Comparison of ENCODE assay signal across 15 cellular contexts in the genomic region with DNA sequence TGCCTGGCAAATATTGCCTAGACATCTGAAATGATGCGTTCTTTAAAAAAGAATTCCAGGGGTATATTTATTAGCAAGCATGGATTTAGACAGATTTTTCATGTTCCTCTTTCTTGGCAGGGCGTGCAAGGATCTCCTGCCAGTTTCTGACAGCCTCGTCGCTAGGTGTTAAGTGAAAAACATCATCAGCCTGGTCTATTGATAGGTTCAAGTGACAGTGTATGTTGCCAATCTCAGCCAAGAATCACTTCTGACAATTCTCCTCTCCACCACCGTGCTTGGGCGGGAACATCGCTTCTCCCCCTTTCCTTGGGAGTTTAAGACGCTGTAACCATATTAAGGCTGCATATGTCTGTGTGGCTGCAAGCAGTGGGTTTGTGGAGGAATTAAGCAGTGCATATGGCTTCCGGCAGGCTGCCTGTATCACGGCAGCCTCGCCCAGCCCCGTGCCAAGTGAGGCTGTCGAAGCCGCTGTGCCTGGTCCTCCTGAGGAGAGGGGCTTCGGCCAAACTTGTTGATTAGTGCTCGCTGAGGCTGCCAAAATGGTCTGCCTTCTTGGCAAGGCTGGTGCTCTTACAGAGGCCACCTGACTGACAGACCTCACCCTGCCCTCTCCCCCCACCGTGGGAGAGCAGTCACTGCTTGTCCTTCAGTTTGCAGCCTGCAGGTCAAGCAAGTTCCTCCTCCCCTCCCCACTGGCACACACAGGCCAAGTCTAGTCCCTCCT.
DNase-seq lines count a peak whose midpoint lies in the region; ATAC-seq and TF ChIP-seq lines count a peak whose summit lies in the region.
"Had no signal": no experiment of that assay in that cellular context is flagged by ENCODE, and none has a peak within 500 bp of the region (broad histone marks: within the 10 kb centered on the region; RNA-seq: fewer than 3 reads in every experiment).

No MANE protein-coding gene starts in this region.

- TF ChIP-seq POLR2A in Peyer's patch (IDR thresholded peaks at IDR 0.05): no peak

- H3K9me3 Mint-ChIP-seq in WTC11: no peaks in the 10 kb centered on the region
- H3K9me3 Mint-ChIP-seq in stimulated activated effector memory CD8-positive, alpha-beta T cell treated with anti-CD3 and anti-CD28 coated beads, Interleukin-12 subunit alpha, Interleukin-12 subunit beta, amount 100 ng/mL, for 72 hours: no peaks in the 10 kb centered on the region

- H3K4me3 ChIP-seq in hepatocyte (no peak overlapping the region), Peyer's patch (no peak overlapping the region)
- H3K4me3 ChIP-seq: BLaER1 treated with 17β-estradiol and CSF1 and Interleukin-3, amounts not matched to agents 10 nM and 100 nM; PC-9 had no signal

- H3K4me2 ChIP-seq in hepatocyte: no peak overlapping the region
- H3K4me2 ChIP-seq: BLaER1 treated with 17β-estradiol and CSF1 and Interleukin-3, amounts not matched to agents 10 nM and 100 nM; PC-9 had no signal

- DNase-seq in NCI-H524 (lab: John Stamatoyannopoulos, UW): peak; percentile 37 to 63
- no peak for DNase-seq in NCI-H524 treated with DMSO at 0.1 percent for 48 hours (lab: John Stamatoyannopoulos, UW)
- peak; percentile 11 for DNase-seq in WTC11 (ENCODE audit: low spot score)
- DNase-seq in left cardiac atrium: no peak
- DNase-seq in stimulated activated effector memory CD8-positive, alpha-beta T cell treated with anti-CD3 and anti-CD28 coated beads, Interleukin-12 subunit alpha, Interleukin-12 subunit beta, amount 100 ng/mL, for 72 hours (ENCODE audit: low spot score in 2 of 2): no peak
- DNase-seq in hepatocyte (ENCODE audit: low spot score): no peak
- no peak for DNase-seq in Peyer's patch
- no peak for DNase-seq in mesenteric fat pad (ENCODE audit: low spot score)
- DNase-seq: 8988T, Kasumi-1, NCI-H1417 treated with DMSO at 0.1 percent for 48 hours, NCI-H2029 treated with DMSO at 0.1 percent for 48 hours, NCI-H510A treated with DMSO at 0.1 percent for 48 hours, PC-9 had no signal

- no peak overlapping the region for H3K4me3 Mint-ChIP-seq in WTC11
- H3K4me3 Mint-ChIP-seq in stimulated activated effector memory CD8-positive, alpha-beta T cell treated with anti-CD3 and anti-CD28 coated beads, Interleukin-12 subunit alpha, Interleukin-12 subunit beta, amount 100 ng/mL, for 72 hours: no peak overlapping the region

- CTCF ChIA-PET in WTC11 (lab: Charles Lee): interaction anchor here (0.7 to 2.2 kb wide), 2 partner anchors 38 to 154 kb away, joined by 3 to 6 read pairs; no protein-coding TSS in a partner anchor

- no peak for TF ChIP-seq CTCF in WTC11 (IDR thresholded peaks at IDR 0.05)
- no peak for TF ChIP-seq CTCF in hepatocyte (IDR thresholded peaks at IDR 0.05; ENCODE audit: poor library complexity)
- TF ChIP-seq CTCF in Peyer's patch (IDR thresholded peaks at IDR 0.05): no peak

- no peaks in the 10 kb centered on the region for H3K9me2 ChIP-seq in hepatocyte (replicated peaks; ENCODE audit: insufficient read depth)

- ATAC-seq in WTC11 (no peak; the same call in 1 of the 2 replicates), left cardiac atrium (peak; percentile 87 to 88)
- peak; percentile 16 for ATAC-seq in stimulated activated effector memory CD8-positive, alpha-beta T cell treated with anti-CD3 and anti-CD28 coated beads, Interleukin-12 subunit alpha, Interleukin-12 subunit beta, amount 100 ng/mL, for 72 hours

- H3K27ac ChIP-seq in hepatocyte: no peak overlapping the region
- H3K27ac ChIP-seq in Peyer's patch: no peak overlapping the region
- H3K27ac ChIP-seq: BLaER1 treated with 17β-estradiol and CSF1 and Interleukin-3, amounts not matched to agents 10 nM and 100 nM; PC-9 had no signal

- H3K36me3 Mint-ChIP-seq in WTC11: no peaks in the 10 kb centered on the region
- H3K36me3 Mint-ChIP-seq in stimulated activated effector memory CD8-positive, alpha-beta T cell treated with anti-CD3 and anti-CD28 coated beads, Interleukin-12 subunit alpha, Interleukin-12 subunit beta, amount 100 ng/mL, for 72 hours: no peaks in the 10 kb centered on the region

- no peak overlapping the region for H3K27ac Mint-ChIP-seq in WTC11
- H3K27ac Mint-ChIP-seq in stimulated activated effector memory CD8-positive, alpha-beta T cell treated with anti-CD3 and anti-CD28 coated beads, Interleukin-12 subunit alpha, Interleukin-12 subunit beta, amount 100 ng/mL, for 72 hours: no peak overlapping the region

- no peaks in the 10 kb centered on the region for H3K9me3 ChIP-seq in hepatocyte (ENCODE audit: low read depth)
- no peaks in the 10 kb centered on the region for H3K9me3 ChIP-seq in Peyer's patch

- POLR2A ChIA-PET in WTC11 (lab: Charles Lee): no interaction called here

- H3K36me3 ChIP-seq in hepatocyte (replicated peaks; ENCODE audit: insufficient read depth, low read depth): no peaks in the 10 kb centered on the region
- no peaks in the 10 kb centered on the region for H3K36me3 ChIP-seq in Peyer's patch
- H3K36me3 ChIP-seq: BLaER1 treated with 17β-estradiol and CSF1 and Interleukin-3, amounts not matched to agents 10 nM and 100 nM had no signal

- H4K20me1 ChIP-seq in hepatocyte (ENCODE audit: insufficient read depth, poor library complexity, severe bottlenecking): no peaks in the 10 kb centered on the region
- H4K20me1 ChIP-seq: BLaER1 treated with 17β-estradiol and CSF1 and Interleukin-3, amounts not matched to agents 10 nM and 100 nM had no signal

- H2AFZ ChIP-seq in hepatocyte: no peak overlapping the region
- H2AFZ ChIP-seq: PC-9 had no signal

- H3K27me3 ChIP-seq in hepatocyte: no peaks in the 10 kb centered on the region
- no peaks in the 10 kb centered on the region for H3K27me3 ChIP-seq in Peyer's patch
- H3K27me3 ChIP-seq: BLaER1 treated with 17β-estradiol and CSF1 and Interleukin-3, amounts not matched to agents 10 nM and 100 nM had no signal

- H3K4me1 ChIP-seq in hepatocyte (ENCODE audit: insufficient read depth) (peaks cover 4% of the 10 kb centered on the region), Peyer's patch (no peaks in the 10 kb centered on the region)
- H3K4me1 ChIP-seq: BLaER1 treated with 17β-estradiol and CSF1 and Interleukin-3, amounts not matched to agents 10 nM and 100 nM had no signal

- H3K79me2 ChIP-seq in hepatocyte: no peaks in the 10 kb centered on the region

- WGBS in hepatocyte (ENCODE audit: low lambda C conversion rate, missing lambda C conversion rate): 80% methylated on average over 17 of the region's 17 CpGs

- peaks cover 3% of the 10 kb centered on the region for H3K27me3 Mint-ChIP-seq in WTC11 (ENCODE audit: low read depth)

- no peaks in the 10 kb centered on the region for H3K4me1 Mint-ChIP-seq in WTC11
- no peaks in the 10 kb centered on the region for H3K4me1 Mint-ChIP-seq in stimulated activated effector memory CD8-positive, alpha-beta T cell treated with anti-CD3 and anti-CD28 coated beads, Interleukin-12 subunit alpha, Interleukin-12 subunit beta, amount 100 ng/mL, for 72 hours

- intact Hi-C loops in left cardiac atrium (cut with DNase I): no loop called here

TF ChIP-seq in WTC11, 78 proteins besides CTCF, POLR2A, EP300 and RAD21:
- TF ChIP-seq ZNF263 (CRISPR knock-in tag; IDR thresholded peaks at IDR 0.05; ENCODE audit: low read depth): no peak

Comparison
In these comparisons a context has a peak if more than half of its experiments do, and no peak if none do; other contexts are left out.
1. DNase-seq: peak in NCI-H524 (2 of 2) and WTC11 (single experiment); none in NCI-H524 treated with DMSO at 0.1 percent for 48 hours (single experiment), left cardiac atrium (single experiment), stimulated activated effector memory CD8-positive, alpha-beta T cell treated with anti-CD3 and anti-CD28 coated beads, Interleukin-12 subunit alpha, Interleukin-12 subunit beta, amount 100 ng/mL, for 72 hours (0 of 2), hepatocyte (single experiment), Peyer's patch (0 of 3) and mesenteric fat pad (single experiment).